Comparison of ENCODE assay signal across 2 cellular contexts in the genomic region with DNA sequence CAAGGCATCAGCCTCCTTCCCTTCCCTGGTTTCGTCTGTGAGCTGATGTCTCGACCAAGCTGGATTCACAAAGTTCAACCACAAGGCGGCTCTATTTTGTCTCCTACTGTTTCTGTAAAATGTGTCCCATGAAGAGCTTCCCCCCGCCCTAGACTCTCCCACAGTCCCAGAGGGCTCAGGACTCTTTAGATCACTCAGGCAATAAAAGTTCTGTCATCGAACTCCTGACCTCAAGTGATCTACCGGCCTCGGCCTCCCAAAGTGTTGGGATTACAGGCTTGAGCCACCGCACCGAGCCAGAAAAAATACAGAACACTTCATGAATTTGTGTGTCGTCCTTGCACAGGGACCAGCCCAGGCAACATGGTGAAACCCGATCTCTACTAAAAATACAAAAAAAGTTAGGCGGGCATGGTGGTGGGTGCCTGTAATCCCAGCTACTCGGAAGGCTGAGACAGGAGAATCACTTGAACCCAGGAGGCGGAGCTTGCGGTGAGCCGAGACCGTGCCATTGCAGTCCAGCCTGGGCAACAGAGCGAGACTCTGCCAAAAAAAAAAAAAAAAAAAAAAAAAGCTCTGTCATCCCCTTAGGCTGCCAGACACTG.
A peak's percentile ranks its signal among the peaks of the same experiment; 100 is the strongest.
TF ChIP-seq lines count a peak whose summit lies in the region.

No MANE protein-coding gene starts in this region.

TF ChIP-seq in GM23338, 12 proteins besides CTCF, POLR2A, EP300 and RAD21 (continues in another document):
- TF ChIP-seq ZNF114 (CRISPR knock-in tag; IDR thresholded peaks at IDR 0.05) (no peak), EZH2phosphoT487 (IDR thresholded peaks at IDR 0.05; ENCODE audit: unreplicated experiment) (no peak), JUNB (IDR thresholded peaks at IDR 0.05; ENCODE audit: unreplicated experiment) (no peak), EZH2 (IDR thresholded peaks at IDR 0.05; ENCODE audit: low read depth, unreplicated experiment) (no peak), POLR2AphosphoS5 (IDR thresholded peaks at IDR 0.05; ENCODE audit: low read depth) (no peak), CREB1 (CRISPR knock-in tag; IDR thresholded peaks at IDR 0.05; ENCODE audit: low read depth) (no peak), REST (IDR thresholded peaks at IDR 0.05; ENCODE audit: unreplicated experiment) (no peak), ZNF331 (CRISPR knock-in tag; IDR thresholded peaks at IDR 0.05; ENCODE audit: low read depth) (no peak), STAT1 (IDR thresholded peaks at IDR 0.05; ENCODE audit: unreplicated experiment) (no peak), NANOG (IDR thresholded peaks at IDR 0.05; ENCODE audit: borderline replicate concordance) (no peak)
- TF ChIP-seq, protein P1, sequence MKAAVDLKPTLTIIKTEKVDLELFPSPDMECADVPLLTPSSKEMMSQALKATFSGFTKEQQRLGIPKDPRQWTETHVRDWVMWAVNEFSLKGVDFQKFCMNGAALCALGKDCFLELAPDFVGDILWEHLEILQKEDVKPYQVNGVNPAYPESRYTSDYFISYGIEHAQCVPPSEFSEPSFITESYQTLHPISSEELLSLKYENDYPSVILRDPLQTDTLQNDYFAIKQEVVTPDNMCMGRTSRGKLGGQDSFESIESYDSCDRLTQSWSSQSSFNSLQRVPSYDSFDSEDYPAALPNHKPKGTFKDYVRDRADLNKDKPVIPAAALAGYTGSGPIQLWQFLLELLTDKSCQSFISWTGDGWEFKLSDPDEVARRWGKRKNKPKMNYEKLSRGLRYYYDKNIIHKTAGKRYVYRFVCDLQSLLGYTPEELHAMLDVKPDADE (IDR thresholded peaks at IDR 0.05) = no peak

TF ChIP-seq in HEK293T, 16 proteins besides CTCF, POLR2A, EP300 and RAD21:
- TF ChIP-seq HDGF (IDR thresholded peaks at IDR 0.05; ENCODE audit: borderline replicate concordance) (no peak), ZNF384 (IDR thresholded peaks at IDR 0.05) (peak; percentile 60; the same call in 1 of the 2 replicates)
